ENCODE assay signal across 12 cellular contexts in genomic region chr13:50894042-50894441, GRCh38. TPM values are rescaled to one million over a fixed set of nuclear protein-coding genes. Genes with fewer than 3 reads are reported as not detected.
DNase-seq lines count a peak whose midpoint lies in the region; ATAC-seq and TF ChIP-seq lines count a peak whose summit lies in the region.
"Had no signal": no experiment of that assay in that cellular context is flagged by ENCODE, and none has a peak within 500 bp of the region (broad histone marks: within the 10 kb centered on the region; RNA-seq: fewer than 3 reads in every experiment).

No MANE protein-coding gene starts in this region.

- peaks cover 6% of the 10 kb centered on the region; the same call in 1 of the 2 replicates for H3F3A ChIP-seq in SU-DHL-6 (ENCODE audit: insufficient read depth)

- no peak overlapping the region for H3K9ac ChIP-seq in SU-DHL-6 (ENCODE audit: low read length)

- no peak overlapping the region for H3K4me3 Mint-ChIP-seq in CD14-positive monocyte
- H3K4me3 Mint-ChIP-seq in immature natural killer cell: peak overlapping the region in 2 of 5 donors; percentile 44 to 81
- H3K4me3 Mint-ChIP-seq: nephron progenitor cell had no signal

- TF ChIP-seq CTCF in CD14-positive monocyte (IDR thresholded peaks at IDR 0.05): no peak
- no peak for TF ChIP-seq CTCF in HL-60 (IDR thresholded peaks at IDR 0.05; ENCODE audit: insufficient read depth, low read length)
- TF ChIP-seq CTCF in SU-DHL-6 (IDR thresholded peaks at IDR 0.05; ENCODE audit: insufficient read depth, low read length, poor library complexity, severe bottlenecking): no peak

- no peak overlapping the region for H3K4me3 ChIP-seq in HL-60 (replicated peaks; ENCODE audit: insufficient read depth, low read length)
- no peak overlapping the region for H3K4me3 ChIP-seq in SU-DHL-6 (ENCODE audit: insufficient read depth, low read length, poor library complexity, severe bottlenecking)

- H3K9me2 ChIP-seq in SU-DHL-6 (replicated peaks; ENCODE audit: insufficient read depth, low read length): no peaks in the 10 kb centered on the region

- H3K27me3 Mint-ChIP-seq in CD14-positive monocyte (ENCODE audit: low read depth in 3 of 3): peaks cover 0 to 1% (median 0%) of the 10 kb centered on the region in 3 donors
- H3K27me3 Mint-ChIP-seq in immature natural killer cell (ENCODE audit: low read depth in 3 of 3): peaks cover 0 to 4% (median 2%) of the 10 kb centered on the region in 3 donors

- H3K4me1 Mint-ChIP-seq in CD14-positive monocyte: peaks cover 52% of the 10 kb centered on the region
- H3K4me1 Mint-ChIP-seq in immature natural killer cell: peaks cover 29 to 41% of the 10 kb centered on the region in 2 donors
- H3K4me1 Mint-ChIP-seq: nephron progenitor cell had no signal

- no peak overlapping the region for H2AFZ ChIP-seq in SU-DHL-6 (ENCODE audit: low read depth, low read length, severe bottlenecking)

- no peaks in the 10 kb centered on the region for H4K20me1 ChIP-seq in SU-DHL-6 (ENCODE audit: low read depth, low read length)

- peak overlapping the region; percentile 55 for H3K4me2 ChIP-seq in SU-DHL-6 (ENCODE audit: low read depth, low read length, poor library complexity, severe bottlenecking)

- intact Hi-C loops in CD14-positive monocyte (cut with micrococcal nuclease): no loop called here

- H3K27me3 ChIP-seq in HL-60 (ENCODE audit: insufficient read depth, poor library complexity, severe bottlenecking): no peaks in the 10 kb centered on the region
- no peaks in the 10 kb centered on the region for H3K27me3 ChIP-seq in SU-DHL-6 (ENCODE audit: low read length)

- peaks cover 0 to 2% (median 0%) of the 10 kb centered on the region in 7 donors for H3K9me3 Mint-ChIP-seq in CD14-positive monocyte
- H3K9me3 Mint-ChIP-seq in immature natural killer cell: no peaks in the 10 kb centered on the region
- H3K9me3 Mint-ChIP-seq: nephron progenitor cell had no signal

- peaks cover 0 to 2% of the 10 kb centered on the region in 2 donors for H3K36me3 Mint-ChIP-seq in CD14-positive monocyte
- peaks cover 0 to 4% (median 0%) of the 10 kb centered on the region in 3 donors for H3K36me3 Mint-ChIP-seq in immature natural killer cell

- no peaks in the 10 kb centered on the region for H3K79me2 ChIP-seq in SU-DHL-6 (ENCODE audit: insufficient read depth, low read length)

- ATAC-seq in GM19452 (IDR thresholded peaks at IDR 0.05; ENCODE audit: unreplicated experiment) (no peak), HG03095 (IDR thresholded peaks at IDR 0.05; ENCODE audit: unreplicated experiment) (no peak)
- ATAC-seq: HepG2 had no signal

- DNase-seq in CD14-positive monocyte (ENCODE audit: low spot score) (no peak), HL-60 (ENCODE audit: low read depth in 1 of 2, low spot score in 1 of 2) (peak in 1 of 2 experiments; percentile 57), immature natural killer cell (no peak), SHP77 treated with DMSO at 0.1 percent for 48 hours (lab: John Stamatoyannopoulos, UW) (no peak), medulla oblongata (ENCODE audit: extremely low spot score) (no peak)
- DNase-seq: C1 segment of cervical spinal cord, nephron progenitor cell had no signal

- no peaks in the 10 kb centered on the region for H3K9me3 ChIP-seq in SU-DHL-6 (ENCODE audit: insufficient read depth, low read length)

- no peaks in the 10 kb centered on the region for H3K36me3 ChIP-seq in SU-DHL-6 (ENCODE audit: low read length)

- H3K27ac ChIP-seq in HL-60 (replicated peaks): peak overlapping the region; percentile 80
- H3K27ac ChIP-seq in SU-DHL-6 (ENCODE audit: low read depth, low read length): peak overlapping the region; percentile 68
- H3K27ac ChIP-seq: VCaP had no signal

- H3K27ac Mint-ChIP-seq in CD14-positive monocyte: peak overlapping the region in 5 of 7 donors; percentile 54 to 87 (median 67)
- peak overlapping the region; percentile 80 to 96 (median 91) for H3K27ac Mint-ChIP-seq in immature natural killer cell
- H3K27ac Mint-ChIP-seq: nephron progenitor cell had no signal

RNA-seq across cellular contexts. Expression of gene RNASEH2B, which starts 15.5 kb away (rescaled TPM):
- 10 to 100 TPM; 65.9 to 71.5 TPM for polyA plus RNA-seq in CD14-positive monocyte
- 10 to 100 TPM; 52.9 to 70.5 (median 66.5) TPM for polyA plus RNA-seq in immature natural killer cell

RNA-seq across cellular contexts. Expression of gene DLEU7, which starts 50.5 kb away (rescaled TPM):
- polyA plus RNA-seq in CD14-positive monocyte: 10 to 100 TPM; 13.0 to 16.1 TPM
- polyA plus RNA-seq in immature natural killer cell: not detected
- polyA plus RNA-seq: HepG2 had no signal

Comparison
In these comparisons a context has a peak if more than half of its experiments do, and no peak if none do; other contexts are left out.
1. RNA of gene DLEU7, which starts 50.5 kb away (polyA plus RNA-seq): 13.0 to 16.1 TPM in CD14-positive monocyte; not detected in immature natural killer cell; every median in the first group is over 10 times any median in the second.